Comparison of ENCODE assay signal across 8 cellular contexts in genomic region chr9:100426532-100427365, GRCh38. TPM values are rescaled to one million over a fixed set of nuclear protein-coding genes. Genes with fewer than 3 reads are reported as not detected.
DNase-seq lines count a peak whose midpoint lies in the region; ATAC-seq, FAIRE-seq and TF ChIP-seq lines count a peak whose summit lies in the region.

Gene MSANTD3 (plus strand): TSS chr9:100427143. CDS start chr9:100441939, 14,796 bp downstream.

- FAIRE-seq in HTR-8/SVneo (lab: Jason Lieb, UNC) = no peak

- peak within 1 kb of the TSS; percentile 48 to 74 (median 57) for H3K4me3 ChIP-seq in thyroid gland (replicated peaks in 1 of 3)

- peak; percentile 77 for ATAC-seq in GM21390 (IDR thresholded peaks at IDR 0.05; ENCODE audit: unreplicated experiment)

- CTCF ChIA-PET in RWPE1 (lab: Yijun Ruan, JAX) = interaction anchor here (0.6 to 2.2 kb wide), 3 partner anchors 11 to 87 kb away, joined by 3 to 9 read pairs (median 9); no protein-coding TSS in a partner anchor

- DNase-seq in DMS 273 treated with DMSO at 0.1 percent for 48 hours (lab: John Stamatoyannopoulos, UW) = peak; percentile 40
- peak; percentile 41 for DNase-seq in HTR-8/SVneo (ENCODE audit: insufficient read length, low spot score)
- DNase-seq in RWPE1 (ENCODE audit: low spot score) = peak; percentile 79
- DNase-seq in globus pallidus (ENCODE audit: low spot score) = peak; percentile 67
- DNase-seq in nucleus accumbens (lab: John Stamatoyannopoulos, UW) = peak in 41 of 56 donors; percentile 1 to 75 (median 41)
- DNase-seq in thyroid gland = peak; percentile 74 to 76

- intact Hi-C loops in thyroid gland (cut with DNase I) = loop anchor here (10.0 kb wide), 1 partner anchor 168 kb away; no protein-coding TSS in a partner anchor

- no peaks in the 10 kb centered on the region for H3K36me3 ChIP-seq in thyroid gland

- no peaks in the 10 kb centered on the region for H3K9me3 ChIP-seq in thyroid gland

- peak within 1 kb of the TSS; percentile 95 for H3K4me3 Mint-ChIP-seq in activated naive CD4-positive, alpha-beta T cell treated with anti-CD3 and anti-CD28 coated beads, Interleukin-2, amount 50 U/mL, for 24 hours

- H3K27me3 ChIP-seq in thyroid gland = no peaks in the 10 kb centered on the region

- POLR2A ChIA-PET in RWPE1 (lab: Yijun Ruan, JAX; ENCODE audit: low non-redundant PET) = interaction anchor here (0.7 to 1.5 kb wide), 3 partner anchors 15 to 75 kb away, joined by 3 to 4 read pairs (median 3); partner anchors contain the start of gene TEX10

- H3K36me3 Mint-ChIP-seq in activated naive CD4-positive, alpha-beta T cell treated with anti-CD3 and anti-CD28 coated beads, Interleukin-2, amount 50 U/mL, for 24 hours = peaks cover 2% of the 10 kb centered on the region

- no peaks in the 10 kb centered on the region for H3K9me3 Mint-ChIP-seq in activated naive CD4-positive, alpha-beta T cell treated with anti-CD3 and anti-CD28 coated beads, Interleukin-2, amount 50 U/mL, for 24 hours

- H3K27me3 Mint-ChIP-seq in activated naive CD4-positive, alpha-beta T cell treated with anti-CD3 and anti-CD28 coated beads, Interleukin-2, amount 50 U/mL, for 24 hours = no peaks in the 10 kb centered on the region

- peak within 1 kb of the TSS; percentile 95 for H3K27ac Mint-ChIP-seq in activated naive CD4-positive, alpha-beta T cell treated with anti-CD3 and anti-CD28 coated beads, Interleukin-2, amount 50 U/mL, for 24 hours

- WGBS in thyroid gland, 2 donors = 0 to 1% methylated on average over 17 to 24 of the region's 80 CpGs

- H3K4me1 ChIP-seq in thyroid gland = peaks cover 23 to 27% of the 10 kb centered on the region in 2 donors

- peak in 1 of 2 donors; percentile 33 for TF ChIP-seq POLR2A in thyroid gland (IDR thresholded peaks at IDR 0.05)

- peak within 1 kb of the TSS; percentile 99 for H3K27ac ChIP-seq in RWPE1
- H3K27ac ChIP-seq in thyroid gland = peak within 1 kb of the TSS; percentile 79 to 86 (median 83)

- no peak for TF ChIP-seq CTCF in RWPE1 (conservative IDR thresholded peaks at IDR 0.05; ENCODE audit: low read depth)
- TF ChIP-seq CTCF in thyroid gland (IDR thresholded peaks at IDR 0.05) = peak in 3 of 6 experiments; percentile 34 to 56 (median 55)

- H3K4me1 Mint-ChIP-seq in activated naive CD4-positive, alpha-beta T cell treated with anti-CD3 and anti-CD28 coated beads, Interleukin-2, amount 50 U/mL, for 24 hours = peaks cover 46% of the 10 kb centered on the region

RNA-seq across cellular contexts. Expression of gene MSANTD3, which starts in this region (rescaled TPM):
- 10 to 100 TPM; 39.2 to 48.2 (median 44.3) TPM for total RNA-seq in thyroid gland

Comparison
In these comparisons a context has a peak if more than half of its experiments do, and no peak if none do; other contexts are left out.
1. Peak in every context shown above with its lines: DNase-seq, ATAC-seq, H3K4me3 ChIP-seq and H3K27ac ChIP-seq.